Comparison of ENCODE assay signal across 27 cellular contexts in genomic region chr19:40559394-40559793, GRCh38.
"Had no signal": no experiment of that assay in that cellular context is flagged by ENCODE, and none has a peak within 500 bp of the region (broad histone marks: within the 10 kb centered on the region; RNA-seq: fewer than 3 reads in every experiment).

No MANE protein-coding gene starts in this region.

- H3K4me1 ChIP-seq: left lung, lower lobe of right lung, right atrium auricular region, testis, thyroid gland, transverse colon, upper lobe of left lung, vagina had no signal

- H3K9me3 Mint-ChIP-seq: mesothelial cell of epicardium; natural killer cell treated with Interleukin-12 subunit alpha and Interleukin-12 subunit beta and Interleukin-15 and Interleukin-18, amount 100 ng/mL, for 72 hours; stimulated activated naive B cell treated with anti-CD40 and anti-IgM and Interleukin-4, amounts not matched to agents 10 μg/mL and 1 μg/mL and 100 μg/mL, for 72 hours had no signal

- H3K27ac ChIP-seq: left lung, lower lobe of right lung, ovary, right atrium auricular region, skin epidermis, stomach, testis, thyroid gland, transverse colon, upper lobe of left lung, vagina had no signal

- H3K9me3 ChIP-seq: left lung, lower lobe of right lung, ovary, right atrium auricular region, stomach, testis, thyroid gland, transverse colon, upper lobe of left lung, vagina had no signal

- H3K36me3 ChIP-seq: left lung, lower lobe of right lung, ovary, right atrium auricular region, thyroid gland, transverse colon, upper lobe of left lung, vagina had no signal

- H3K4me3 ChIP-seq: left lung, lower lobe of right lung, ovary, right atrium auricular region, skin epidermis, stomach, testis, thyroid gland, transverse colon, upper lobe of left lung, vagina had no signal

- FAIRE-seq: keratinocyte had no signal

- DNase-seq: hippocampal formation; left colon; lower lobe of right lung; mammary epithelial cell; mesendoderm; naive B cell; ovary; stimulated activated CD4-positive, alpha-beta T cell treated with anti-CD3 and anti-CD28 coated beads, Interleukin-12 subunit alpha, Interleukin-12 subunit beta, amount 100 ng/mL, for 4 hours; stimulated activated CD4-positive, alpha-beta T cell treated with anti-CD3 and anti-CD28 coated beads, Interleukin-15, amount 100 ng/mL, for 24 hours; stimulated activated CD4-positive, alpha-beta T cell treated with anti-CD3 and anti-CD28 coated beads, Interleukin-2, amount 100 ng/mL, for 24 hours; stimulated activated CD4-positive, alpha-beta T cell treated with anti-CD3 and anti-CD28 coated beads, Interleukin-4, amount 100 ng/mL, for 1 hour; stimulated activated naive B cell treated with anti-CD40 and anti-IgM and Interleukin-4, amounts not matched to agents 10 μg/mL and 1 μg/mL and 100 μg/mL, for 72 hours; stimulated activated naive CD8-positive, alpha-beta T cell treated with anti-CD3 and anti-CD28 coated beads, Interleukin-15, Interleukin-2, amounts not matched to agents 100 U/mL and 50 U/mL, for 24 hours; stomach; testis; thyroid gland; transverse colon; upper lobe of left lung had no signal

- H3K4me3 Mint-ChIP-seq: mesothelial cell of epicardium; naive B cell; natural killer cell treated with Interleukin-12 subunit alpha and Interleukin-12 subunit beta and Interleukin-15 and Interleukin-18, amount 100 ng/mL, for 72 hours; stimulated activated naive B cell treated with anti-CD40 and anti-IgM and Interleukin-4, amounts not matched to agents 10 μg/mL and 1 μg/mL and 100 μg/mL, for 72 hours had no signal

- ATAC-seq: left colon; left lung; sciatic nerve; stimulated activated naive B cell treated with anti-CD40 and anti-IgM and Interleukin-4, amounts not matched to agents 10 μg/mL and 1 μg/mL and 100 μg/mL, for 72 hours; stimulated activated naive CD8-positive, alpha-beta T cell treated with anti-CD3 and anti-CD28 coated beads, Interleukin-15, Interleukin-2, amounts not matched to agents 100 U/mL and 50 U/mL, for 24 hours had no signal

- H3K27ac Mint-ChIP-seq: mesothelial cell of epicardium; naive B cell; natural killer cell treated with Interleukin-12 subunit alpha and Interleukin-12 subunit beta and Interleukin-15 and Interleukin-18, amount 100 ng/mL, for 72 hours; progenitor cell of endocrine pancreas; stimulated activated naive B cell treated with anti-CD40 and anti-IgM and Interleukin-4, amounts not matched to agents 10 μg/mL and 1 μg/mL and 100 μg/mL, for 72 hours had no signal

- H3K27me3 ChIP-seq: ovary, right atrium auricular region, testis, vagina had no signal

- H3K36me3 Mint-ChIP-seq: mesothelial cell of epicardium; natural killer cell treated with Interleukin-12 subunit alpha and Interleukin-12 subunit beta and Interleukin-15 and Interleukin-18, amount 100 ng/mL, for 72 hours; stimulated activated naive B cell treated with anti-CD40 and anti-IgM and Interleukin-4, amounts not matched to agents 10 μg/mL and 1 μg/mL and 100 μg/mL, for 72 hours had no signal

- H3K4me1 Mint-ChIP-seq: mesothelial cell of epicardium; stimulated activated naive B cell treated with anti-CD40 and anti-IgM and Interleukin-4, amounts not matched to agents 10 μg/mL and 1 μg/mL and 100 μg/mL, for 72 hours had no signal
